In genomic region chr3:10304905-10305304, GRCh38 we compare ENCODE assay signal across 22 cellular contexts. TPM values are rescaled to one million over a fixed set of nuclear protein-coding genes. Genes with fewer than 3 reads are reported as not detected.
DNase-seq lines count a peak whose midpoint lies in the region; ATAC-seq and TF ChIP-seq lines count a peak whose summit lies in the region.
"Had no signal": no experiment of that assay in that cellular context is flagged by ENCODE, and none has a peak within 500 bp of the region (broad histone marks: within the 10 kb centered on the region; RNA-seq: fewer than 3 reads in every experiment).

No MANE protein-coding gene starts in this region.

- POLR2A ChIA-PET in Panc1 (lab: Charles Lee): no interaction called here
- POLR2A ChIA-PET in activated CD4-positive, alpha-beta T cell treated with anti-CD3 and anti-CD28 coated beads, Interleukin-2, amount 10 ng/mL, durations not matched to agents 7 days and 5 days (lab: Charles Lee): no interaction called here

- no TSS peak for BruUV-seq in Panc1 (replicated peaks; lab: Mats Ljungman, UMichigan)

- H3K4me3 ChIP-seq in Panc1 (ENCODE audit: low read depth in 2 of 2, low read length in 2 of 2): no peak overlapping the region
- H3K4me3 ChIP-seq: SJSA1 had no signal

- no peaks in the 10 kb centered on the region for H3K27me3 ChIP-seq in Panc1 (ENCODE audit: control insufficient read depth, insufficient read depth, low read length)
- H3K27me3 ChIP-seq: SJSA1 had no signal

- H3K36me3 ChIP-seq in Panc1 (ENCODE audit: control insufficient read depth, insufficient read depth, low read length): no peaks in the 10 kb centered on the region; the same call in 1 of the 2 replicates

- no peak overlapping the region for H3K4me3 Mint-ChIP-seq in activated T-helper 2 cell treated with anti-CD3 and anti-CD28 coated beads, Interferon-gamma antibody, Interleukin-2, Interleukin-4, amounts not matched to agents 10 μg/mL and 5 μg/mL and 100 μg/mL, durations not matched to agents 14 hours and 24 hours and 36 hours (ENCODE audit: low read depth)
- H3K4me3 Mint-ChIP-seq in endothelial cell (ENCODE audit: unreplicated experiment): peak overlapping the region; percentile 59
- H3K4me3 Mint-ChIP-seq in stimulated activated effector memory CD8-positive, alpha-beta T cell treated with anti-CD3 and anti-CD28 coated beads, Interleukin-12 subunit alpha, Interleukin-12 subunit beta, amount 100 ng/mL, for 72 hours: no peak overlapping the region
- H3K4me3 Mint-ChIP-seq in activated CD4-positive, alpha-beta T cell treated with anti-CD3 and anti-CD28 coated beads, Interleukin-2, amount 10 ng/mL, durations not matched to agents 7 days and 5 days: no peak overlapping the region
- H3K4me3 Mint-ChIP-seq: CD4-positive, CD25-positive, alpha-beta regulatory T cell had no signal

- no peaks in the 10 kb centered on the region for H3K9me3 ChIP-seq in Panc1 (ENCODE audit: control insufficient read depth, insufficient read depth, low read depth, low read length)
- H3K9me3 ChIP-seq: SJSA1 had no signal

- CTCF ChIA-PET in Panc1 (lab: Charles Lee): no interaction called here
- CTCF ChIA-PET in activated CD4-positive, alpha-beta T cell treated with anti-CD3 and anti-CD28 coated beads, Interleukin-2, amount 10 ng/mL, durations not matched to agents 7 days and 5 days (lab: Charles Lee): interaction anchor here (0.6 to 1.1 kb wide), 3 partner anchors 12 to 485 kb away, joined by 3 to 6 read pairs (median 3); no protein-coding TSS in a partner anchor

- intact Hi-C loops in Panc1 (cut with micrococcal nuclease; ENCODE audit: unreplicated experiment): no loop called here
- intact Hi-C loops in activated T-helper 2 cell treated with anti-CD3 and anti-CD28 coated beads, Interferon-gamma antibody, Interleukin-2, Interleukin-4, amounts not matched to agents 10 μg/mL and 5 μg/mL and 100 μg/mL, durations not matched to agents 14 hours and 24 hours and 36 hours (cut with micrococcal nuclease): no loop called here

- no peaks in the 10 kb centered on the region for H3K27me3 Mint-ChIP-seq in activated T-helper 2 cell treated with anti-CD3 and anti-CD28 coated beads, Interferon-gamma antibody, Interleukin-2, Interleukin-4, amounts not matched to agents 10 μg/mL and 5 μg/mL and 100 μg/mL, durations not matched to agents 14 hours and 24 hours and 36 hours (ENCODE audit: low read depth)
- peaks cover 4% of the 10 kb centered on the region for H3K27me3 Mint-ChIP-seq in endothelial cell (ENCODE audit: unreplicated experiment)
- H3K27me3 Mint-ChIP-seq in activated CD4-positive, alpha-beta T cell treated with anti-CD3 and anti-CD28 coated beads, Interleukin-2, amount 10 ng/mL, durations not matched to agents 7 days and 5 days: no peaks in the 10 kb centered on the region
- H3K27me3 Mint-ChIP-seq: CD4-positive, CD25-positive, alpha-beta regulatory T cell had no signal

- H3K4me1 ChIP-seq in Panc1 (ENCODE audit: control insufficient read depth, insufficient read depth, low read length): no peaks in the 10 kb centered on the region
- H3K4me1 ChIP-seq: SJSA1 had no signal

- no peak for TF ChIP-seq CTCF in Panc1 (IDR thresholded peaks at IDR 0.05)
- TF ChIP-seq CTCF in endothelial cell (IDR thresholded peaks at IDR 0.05; ENCODE audit: unreplicated experiment): no peak

- in situ Hi-C loops in Panc1 (cut with HindIII; ENCODE audit: low pct_unique_long_range_greater_than_20kb, low sequenced_read_pairs): no loop called here

- no peaks in the 10 kb centered on the region for H3K9me3 Mint-ChIP-seq in activated T-helper 2 cell treated with anti-CD3 and anti-CD28 coated beads, Interferon-gamma antibody, Interleukin-2, Interleukin-4, amounts not matched to agents 10 μg/mL and 5 μg/mL and 100 μg/mL, durations not matched to agents 14 hours and 24 hours and 36 hours
- no peaks in the 10 kb centered on the region for H3K9me3 Mint-ChIP-seq in endothelial cell (ENCODE audit: unreplicated experiment)
- H3K9me3 Mint-ChIP-seq in stimulated activated effector memory CD8-positive, alpha-beta T cell treated with anti-CD3 and anti-CD28 coated beads, Interleukin-12 subunit alpha, Interleukin-12 subunit beta, amount 100 ng/mL, for 72 hours: no peaks in the 10 kb centered on the region
- no peaks in the 10 kb centered on the region for H3K9me3 Mint-ChIP-seq in activated CD4-positive, alpha-beta T cell treated with anti-CD3 and anti-CD28 coated beads, Interleukin-2, amount 10 ng/mL, durations not matched to agents 7 days and 5 days
- H3K9me3 Mint-ChIP-seq: CD4-positive, CD25-positive, alpha-beta regulatory T cell had no signal

- peaks cover 86% of the 10 kb centered on the region for H3K36me3 Mint-ChIP-seq in activated T-helper 2 cell treated with anti-CD3 and anti-CD28 coated beads, Interferon-gamma antibody, Interleukin-2, Interleukin-4, amounts not matched to agents 10 μg/mL and 5 μg/mL and 100 μg/mL, durations not matched to agents 14 hours and 24 hours and 36 hours (ENCODE audit: low read depth)
- peaks cover 77% of the 10 kb centered on the region for H3K36me3 Mint-ChIP-seq in endothelial cell (ENCODE audit: low read depth, unreplicated experiment)
- H3K36me3 Mint-ChIP-seq in stimulated activated effector memory CD8-positive, alpha-beta T cell treated with anti-CD3 and anti-CD28 coated beads, Interleukin-12 subunit alpha, Interleukin-12 subunit beta, amount 100 ng/mL, for 72 hours: peaks cover 100% of the 10 kb centered on the region
- H3K36me3 Mint-ChIP-seq in activated CD4-positive, alpha-beta T cell treated with anti-CD3 and anti-CD28 coated beads, Interleukin-2, amount 10 ng/mL, durations not matched to agents 7 days and 5 days (ENCODE audit: low read depth): peaks cover 54% of the 10 kb centered on the region

- H3K4me1 Mint-ChIP-seq in activated T-helper 2 cell treated with anti-CD3 and anti-CD28 coated beads, Interferon-gamma antibody, Interleukin-2, Interleukin-4, amounts not matched to agents 10 μg/mL and 5 μg/mL and 100 μg/mL, durations not matched to agents 14 hours and 24 hours and 36 hours (ENCODE audit: low read depth): peaks cover under 1% of the 10 kb centered on the region
- H3K4me1 Mint-ChIP-seq in endothelial cell (ENCODE audit: unreplicated experiment): peaks cover 47% of the 10 kb centered on the region
- peaks cover 9% of the 10 kb centered on the region for H3K4me1 Mint-ChIP-seq in stimulated activated effector memory CD8-positive, alpha-beta T cell treated with anti-CD3 and anti-CD28 coated beads, Interleukin-12 subunit alpha, Interleukin-12 subunit beta, amount 100 ng/mL, for 72 hours
- peaks cover under 1% of the 10 kb centered on the region for H3K4me1 Mint-ChIP-seq in activated CD4-positive, alpha-beta T cell treated with anti-CD3 and anti-CD28 coated beads, Interleukin-2, amount 10 ng/mL, durations not matched to agents 7 days and 5 days

- H3K27ac Mint-ChIP-seq in activated T-helper 2 cell treated with anti-CD3 and anti-CD28 coated beads, Interferon-gamma antibody, Interleukin-2, Interleukin-4, amounts not matched to agents 10 μg/mL and 5 μg/mL and 100 μg/mL, durations not matched to agents 14 hours and 24 hours and 36 hours: peak overlapping the region; percentile 42
- no peak overlapping the region for H3K27ac Mint-ChIP-seq in endothelial cell (ENCODE audit: unreplicated experiment)
- peak overlapping the region; percentile 60 for H3K27ac Mint-ChIP-seq in stimulated activated effector memory CD8-positive, alpha-beta T cell treated with anti-CD3 and anti-CD28 coated beads, Interleukin-12 subunit alpha, Interleukin-12 subunit beta, amount 100 ng/mL, for 72 hours
- H3K27ac Mint-ChIP-seq in activated CD4-positive, alpha-beta T cell treated with anti-CD3 and anti-CD28 coated beads, Interleukin-2, amount 10 ng/mL, durations not matched to agents 7 days and 5 days: no peak overlapping the region
- H3K27ac Mint-ChIP-seq: CD4-positive, CD25-positive, alpha-beta regulatory T cell had no signal

- H3K27ac ChIP-seq in Panc1 (ENCODE audit: low read length): no peak overlapping the region
- H3K27ac ChIP-seq: SJSA1 had no signal

- 0 out of 2 replicates have a peak, but pooled peaks have one; percentile 19 for ATAC-seq in Panc1
- ATAC-seq in stimulated activated effector memory CD8-positive, alpha-beta T cell treated with anti-CD3 and anti-CD28 coated beads, Interleukin-12 subunit alpha, Interleukin-12 subunit beta, amount 100 ng/mL, for 72 hours: no peak
- ATAC-seq in GM19395 (IDR thresholded peaks at IDR 0.05; ENCODE audit: unreplicated experiment): no peak
- ATAC-seq: HCT116, Right ventricle myocardium inferior had no signal

- no peak for DNase-seq in Panc1 (ENCODE audit: low read depth, low spot score)
- no peak for DNase-seq in activated T-helper 2 cell treated with anti-CD3 and anti-CD28 coated beads, Interferon-gamma antibody, Interleukin-2, Interleukin-4, amounts not matched to agents 10 μg/mL and 5 μg/mL and 100 μg/mL, durations not matched to agents 14 hours and 24 hours and 36 hours (ENCODE audit: low spot score)
- DNase-seq in endothelial cell (ENCODE audit: low spot score): no peak
- DNase-seq in stimulated activated effector memory CD8-positive, alpha-beta T cell treated with anti-CD3 and anti-CD28 coated beads, Interleukin-12 subunit alpha, Interleukin-12 subunit beta, amount 100 ng/mL, for 72 hours (ENCODE audit: low spot score in 2 of 2): no peak
- DNase-seq in activated CD4-positive, alpha-beta T cell treated with anti-CD3 and anti-CD28 coated beads, Interleukin-2, amount 10 ng/mL, durations not matched to agents 7 days and 5 days: no peak
- DNase-seq in HUDEP-2 (lab: John Stamatoyannopoulos, UW; ENCODE audit: unreplicated experiment in 76 of 76): no peak
- DNase-seq: CD4-positive, CD25-positive, alpha-beta regulatory T cell; DND-41; GOT3; Kasumi-1; NCI-H1417; NCI-H1694 treated with DMSO at 0.1 percent for 48 hours; NCI-H2081 treated with DMSO at 0.1 percent for 48 hours; NCI-H446 treated with DMSO at 0.1 percent for 48 hours; NCI-H526 treated with DMSO at 0.1 percent for 48 hours; OCI-M1 had no signal

RNA-seq across cellular contexts. Expression of gene GHRL, which starts 12.2 kb away (rescaled TPM):
- total RNA-seq in Panc1 (2021; ENCODE audit: unreplicated experiment) (not detected), endothelial cell (ENCODE audit: unreplicated experiment) (0.62 TPM)
- 0.69 TPM for polyA plus RNA-seq in Panc1 (2012; ENCODE audit: insufficient read length)
- total RNA-seq in activated T-helper 2 cell treated with anti-CD3 and anti-CD28 coated beads, Interferon-gamma antibody, Interleukin-2, Interleukin-4, amounts not matched to agents 10 μg/mL and 5 μg/mL and 100 μg/mL, durations not matched to agents 14 hours and 24 hours and 36 hours: 0.98 and 2.1 TPM in 2 replicates
- total RNA-seq in activated CD4-positive, alpha-beta T cell treated with anti-CD3 and anti-CD28 coated beads, Interleukin-2, amount 10 ng/mL, durations not matched to agents 7 days and 5 days: under 1 TPM; 0.30 to 0.56 TPM
- total RNA-seq: MCF 10A had no signal
- polyA plus RNA-seq: BJ had no signal

RNA-seq across cellular contexts. Expression of gene SEC13, which starts 16.0 kb away (rescaled TPM):
- total RNA-seq in Panc1 (2021; ENCODE audit: unreplicated experiment) (81.4 TPM), endothelial cell (ENCODE audit: unreplicated experiment) (367 TPM)
- 113 TPM for polyA plus RNA-seq in Panc1 (2012; ENCODE audit: insufficient read length)
- total RNA-seq in activated T-helper 2 cell treated with anti-CD3 and anti-CD28 coated beads, Interferon-gamma antibody, Interleukin-2, Interleukin-4, amounts not matched to agents 10 μg/mL and 5 μg/mL and 100 μg/mL, durations not matched to agents 14 hours and 24 hours and 36 hours: 133 and 136 TPM in 2 replicates
- total RNA-seq in activated CD4-positive, alpha-beta T cell treated with anti-CD3 and anti-CD28 coated beads, Interleukin-2, amount 10 ng/mL, durations not matched to agents 7 days and 5 days: 10 to 100 TPM; 81.3 to 85.5 TPM

RNA-seq across cellular contexts. Expression of gene TATDN2, which starts 56.6 kb away (rescaled TPM):
- total RNA-seq in Panc1 (2021; ENCODE audit: unreplicated experiment): 30.4 TPM
- polyA plus RNA-seq in Panc1 (2012; ENCODE audit: insufficient read length): 19.4 TPM
- 64.9 and 65.6 TPM in 2 replicates for total RNA-seq in activated T-helper 2 cell treated with anti-CD3 and anti-CD28 coated beads, Interferon-gamma antibody, Interleukin-2, Interleukin-4, amounts not matched to agents 10 μg/mL and 5 μg/mL and 100 μg/mL, durations not matched to agents 14 hours and 24 hours and 36 hours
- total RNA-seq in endothelial cell (ENCODE audit: unreplicated experiment): 41.2 TPM
- 10 to 100 TPM; 72.3 to 78.4 TPM for total RNA-seq in activated CD4-positive, alpha-beta T cell treated with anti-CD3 and anti-CD28 coated beads, Interleukin-2, amount 10 ng/mL, durations not matched to agents 7 days and 5 days

Comparison
In these comparisons a context has a peak if more than half of its experiments do, and no peak if none do; other contexts are left out.
1. H3K27ac Mint-ChIP-seq: peak in activated T-helper 2 cell treated with anti-CD3 and anti-CD28 coated beads, Interferon-gamma antibody, Interleukin-2, Interleukin-4, amounts not matched to agents 10 μg/mL and 5 μg/mL and 100 μg/mL, durations not matched to agents 14 hours and 24 hours and 36 hours (single experiment) and stimulated activated effector memory CD8-positive, alpha-beta T cell treated with anti-CD3 and anti-CD28 coated beads, Interleukin-12 subunit alpha, Interleukin-12 subunit beta, amount 100 ng/mL, for 72 hours (single experiment); none in endothelial cell (single experiment) and activated CD4-positive, alpha-beta T cell treated with anti-CD3 and anti-CD28 coated beads, Interleukin-2, amount 10 ng/mL, durations not matched to agents 7 days and 5 days (single experiment).